In the genomic region with DNA sequence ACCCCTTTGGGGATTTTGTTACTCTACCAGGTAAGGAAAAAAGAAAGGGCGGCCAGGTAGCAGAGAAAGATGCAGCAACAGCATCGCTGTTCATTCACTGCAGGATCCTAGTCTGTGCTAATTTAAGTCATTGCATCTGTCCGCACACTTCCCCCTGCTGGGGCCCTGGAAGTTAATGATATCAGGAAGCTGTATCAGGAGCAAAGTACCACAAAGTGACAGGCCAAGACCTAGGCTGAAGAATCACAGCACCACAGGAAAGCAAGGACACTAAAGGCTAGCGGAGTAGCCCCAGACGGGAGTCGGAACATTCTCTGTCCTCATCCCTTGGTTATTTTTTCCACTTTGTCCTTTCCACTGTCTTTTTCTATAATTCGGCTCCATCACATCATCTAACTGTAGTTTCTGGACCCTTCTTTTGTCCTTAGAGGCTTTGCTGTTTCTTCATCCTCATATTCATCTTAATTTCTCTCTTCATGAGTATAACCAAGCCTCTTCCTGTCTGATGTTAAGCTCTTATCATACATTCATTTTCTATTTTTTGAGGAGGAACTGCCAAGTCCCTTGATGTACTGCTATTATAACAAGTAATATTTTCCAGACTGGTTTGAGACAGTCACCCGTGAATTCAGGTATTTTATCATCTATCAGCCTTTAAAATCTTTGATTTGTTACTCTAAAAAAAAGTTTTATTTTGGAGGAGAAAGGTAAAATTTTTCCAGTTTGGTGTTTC, we compare ENCODE assay signal across 13 cellular contexts. TPM values are rescaled to one million over a fixed set of nuclear protein-coding genes. Genes with fewer than 3 reads are reported as not detected.
DNase-seq lines count a peak whose midpoint lies in the region; ATAC-seq, FAIRE-seq and TF ChIP-seq lines count a peak whose summit lies in the region.
"Had no signal": no experiment of that assay in that cellular context is flagged by ENCODE, and none has a peak within 500 bp of the region (broad histone marks: within the 10 kb centered on the region; RNA-seq: fewer than 3 reads in every experiment).

No MANE protein-coding gene starts in this region.

- intact Hi-C loops in CD8-positive, alpha-beta T cell (cut with DNase I, micrococcal nuclease), result no loop called here
- intact Hi-C loops in kidney (cut with DNase I), result no loop called here
- intact Hi-C loops in natural killer cell (cut with micrococcal nuclease), result no loop called here

- CTCF ChIA-PET in CD8-positive, alpha-beta T cell (lab: Charles Lee), result no interaction called here

- H3K36me3 Mint-ChIP-seq in CD8-positive, alpha-beta T cell, result peaks cover 3% of the 10 kb centered on the region
- H3K36me3 Mint-ChIP-seq in natural killer cell, result no peaks in the 10 kb centered on the region

- no peak overlapping the region for H3K4ac ChIP-seq in trophoblast cell (ENCODE audit: low read depth, low read length)

- no peak overlapping the region for H3K18ac ChIP-seq in trophoblast cell (ENCODE audit: low read length)

- WGBS in trophoblast cell (ENCODE audit: extremely low coverage, insufficient coverage, insufficient read length), result no CpG with 5 or more reads among the region's 8 CpGs

- H3K79me1 ChIP-seq in trophoblast cell (ENCODE audit: low read length), result no peaks in the 10 kb centered on the region

- H4K91ac ChIP-seq in trophoblast cell (ENCODE audit: low read depth, low read length), result no peak overlapping the region

- H3K79me2 ChIP-seq in OCI-LY1 (ENCODE audit: insufficient read depth, low read length), result no peaks in the 10 kb centered on the region
- H3K79me2 ChIP-seq in trophoblast cell (ENCODE audit: control insufficient read depth, insufficient read depth, low read length, poor library complexity), result no peaks in the 10 kb centered on the region

- H2AFZ ChIP-seq in OCI-LY1 (ENCODE audit: low read length) (no peak overlapping the region), trophoblast cell (ENCODE audit: insufficient read depth, low read length, poor library complexity) (no peak overlapping the region)

- no peak overlapping the region for H3K4me3 Mint-ChIP-seq in CD8-positive, alpha-beta T cell
- no peak overlapping the region for H3K4me3 Mint-ChIP-seq in natural killer cell
- H3K4me3 Mint-ChIP-seq: activated T-cell treated with anti-CD3 and anti-CD28 coated beads, Interleukin-2, amount 50 U/mL, for 4 hours; T-helper 1 cell treated with Interleukin-12 subunit alpha and Interleukin-12 subunit beta and Interleukin-4 antibody, amounts not matched to agents 30 μg/mL and 1 μg/mL, for 36 hours had no signal

- no peaks in the 10 kb centered on the region for H3K9me3 ChIP-seq in CD8-positive, alpha-beta T cell (ENCODE audit: low read length)
- H3K9me3 ChIP-seq in OCI-LY1 (ENCODE audit: low read length), result no peaks in the 10 kb centered on the region
- H3K9me3 ChIP-seq in cardiac muscle cell (ENCODE audit: low read depth), result no peaks in the 10 kb centered on the region
- no peaks in the 10 kb centered on the region for H3K9me3 ChIP-seq in trophoblast cell (ENCODE audit: insufficient read depth, low read depth, low read length)
- H3K9me3 ChIP-seq in kidney (ENCODE audit: control insufficient read depth in 1 of 2, low read length in 2 of 2), result no peaks in the 10 kb centered on the region

- H3K9me2 ChIP-seq in OCI-LY1 (ENCODE audit: low read depth, low read length), result no peaks in the 10 kb centered on the region

- H3K14ac ChIP-seq in trophoblast cell (ENCODE audit: low read length), result no peak overlapping the region

- no peaks in the 10 kb centered on the region for H3F3A ChIP-seq in OCI-LY1 (ENCODE audit: insufficient read depth, low read length)

- no peak overlapping the region for H2BK12ac ChIP-seq in trophoblast cell (ENCODE audit: low read length)

- no peak for ATAC-seq in CD8-positive, alpha-beta T cell
- ATAC-seq in natural killer cell (no peak), GM18498 (IDR thresholded peaks at IDR 0.05; ENCODE audit: unreplicated experiment) (no peak), HG03439 (IDR thresholded peaks at IDR 0.05; ENCODE audit: unreplicated experiment) (no peak)
- ATAC-seq: GM12878 had no signal

- H3K4me3 ChIP-seq in CD8-positive, alpha-beta T cell (ENCODE audit: low read depth, low read length), result no peak overlapping the region
- H3K4me3 ChIP-seq in OCI-LY1 (ENCODE audit: low read depth, low read length, poor library complexity, severe bottlenecking), result no peak overlapping the region
- H3K4me3 ChIP-seq in cardiac muscle cell, result no peak overlapping the region
- H3K4me3 ChIP-seq in trophoblast cell (ENCODE audit: low read depth, low read length), result no peak overlapping the region
- H3K4me3 ChIP-seq in kidney (ENCODE audit: low read length in 2 of 2), result no peak overlapping the region
- H3K4me3 ChIP-seq: GM12878 had no signal

- no peak overlapping the region for H2BK5ac ChIP-seq in trophoblast cell (ENCODE audit: low read depth, low read length, poor library complexity)

- no peak overlapping the region for H4K12ac ChIP-seq in trophoblast cell (ENCODE audit: low read depth, low read length)

- H3K9ac ChIP-seq in OCI-LY1 (ENCODE audit: low read length) (no peak overlapping the region; the same call in 1 of the 2 replicates), trophoblast cell (ENCODE audit: low read length) (no peak overlapping the region), kidney (ENCODE audit: low read length in 2 of 2) (no peak overlapping the region)

- H3K27ac ChIP-seq in CD8-positive, alpha-beta T cell (ENCODE audit: low read depth, low read length), result no peak overlapping the region
- H3K27ac ChIP-seq in OCI-LY1 (ENCODE audit: low read depth, low read length, poor library complexity, severe bottlenecking) (peak overlapping the region; percentile 58), cardiac muscle cell (peak overlapping the region; percentile 89), trophoblast cell (ENCODE audit: low read depth, low read length) (peak overlapping the region; percentile 0), kidney (ENCODE audit: low read depth in 2 of 2, low read length in 2 of 2) (no peak overlapping the region)

- no peaks in the 10 kb centered on the region for H4K20me1 ChIP-seq in OCI-LY1 (ENCODE audit: insufficient read depth, low read length)

- H3K23ac ChIP-seq in trophoblast cell (ENCODE audit: low read length), result no peak overlapping the region

- no peak overlapping the region for H4K8ac ChIP-seq in trophoblast cell (ENCODE audit: low read depth, low read length)

- H3K4me2 ChIP-seq in OCI-LY1 (ENCODE audit: low read length), result no peak overlapping the region
- no peak overlapping the region for H3K4me2 ChIP-seq in trophoblast cell (ENCODE audit: low read length)

- no peaks in the 10 kb centered on the region for H3K9me3 Mint-ChIP-seq in CD8-positive, alpha-beta T cell
- H3K9me3 Mint-ChIP-seq in natural killer cell, result no peaks in the 10 kb centered on the region
- H3K9me3 Mint-ChIP-seq: activated T-cell treated with anti-CD3 and anti-CD28 coated beads, Interleukin-2, amount 50 U/mL, for 4 hours; T-helper 1 cell treated with Interleukin-12 subunit alpha and Interleukin-12 subunit beta and Interleukin-4 antibody, amounts not matched to agents 30 μg/mL and 1 μg/mL, for 36 hours had no signal

- H3K4me1 ChIP-seq in CD8-positive, alpha-beta T cell (ENCODE audit: insufficient read depth, low read length), result no peaks in the 10 kb centered on the region
- H3K4me1 ChIP-seq in OCI-LY1 (ENCODE audit: insufficient read depth, low read length, severe bottlenecking) (peaks cover 55% of the 10 kb centered on the region), cardiac muscle cell (ENCODE audit: low read depth) (peaks cover 35% of the 10 kb centered on the region), trophoblast cell (ENCODE audit: control insufficient read depth in 1 of 2, insufficient read depth in 2 of 2, low read length in 2 of 2) (peaks cover 4 to 6% of the 10 kb centered on the region in 2 experiments), kidney (ENCODE audit: control insufficient read depth in 1 of 2, insufficient read depth in 1 of 2, low read depth in 1 of 2, low read length in 2 of 2) (peaks cover 8 to 9% of the 10 kb centered on the region in 2 donors)

- peak overlapping the region; percentile 78 for H3K27ac Mint-ChIP-seq in CD8-positive, alpha-beta T cell
- H3K27ac Mint-ChIP-seq in natural killer cell, result no peak overlapping the region
- H3K27ac Mint-ChIP-seq: T-helper 1 cell treated with Interleukin-12 subunit alpha and Interleukin-12 subunit beta and Interleukin-4 antibody, amounts not matched to agents 30 μg/mL and 1 μg/mL, for 36 hours had no signal

- POLR2A ChIA-PET in CD8-positive, alpha-beta T cell (lab: Charles Lee), result interaction anchor here (0.6 kb wide), 1 partner anchor 43 kb away, joined by 4 read pairs; no protein-coding TSS in a partner anchor

- H3K4me1 Mint-ChIP-seq in CD8-positive, alpha-beta T cell (ENCODE audit: low read depth), result peaks cover 33% of the 10 kb centered on the region
- H3K4me1 Mint-ChIP-seq in natural killer cell, result no peaks in the 10 kb centered on the region

- H3K27me3 ChIP-seq in CD8-positive, alpha-beta T cell (ENCODE audit: insufficient read depth, low read length), result no peaks in the 10 kb centered on the region
- H3K27me3 ChIP-seq in OCI-LY1 (ENCODE audit: insufficient read depth, low read length) (no peaks in the 10 kb centered on the region), cardiac muscle cell (no peaks in the 10 kb centered on the region), trophoblast cell (ENCODE audit: insufficient read depth, low read length) (no peaks in the 10 kb centered on the region)

- DNase-seq in CD8-positive, alpha-beta T cell, result no peak
- peak in 1 of 2 donors; percentile 70 for DNase-seq in cardiac muscle cell (ENCODE audit: low read depth in 1 of 2, low spot score in 1 of 2)
- DNase-seq in trophoblast cell, result no peak
- DNase-seq in kidney, result no peak
- DNase-seq in natural killer cell, result no peak
- DNase-seq: activated T-cell treated with anti-CD3 and anti-CD28 coated beads, Interleukin-2, amount 50 U/mL, for 4 hours; Karpas-422; NCI-H524 had no signal

- no peaks in the 10 kb centered on the region for H3K27me3 Mint-ChIP-seq in CD8-positive, alpha-beta T cell (ENCODE audit: low read depth)
- H3K27me3 Mint-ChIP-seq in natural killer cell (ENCODE audit: low read depth in 2 of 2), result no peaks in the 10 kb centered on the region

- no peak overlapping the region for H2BK120ac ChIP-seq in trophoblast cell (ENCODE audit: insufficient read depth, low read length, poor library complexity)

- no peaks in the 10 kb centered on the region for H3K36me3 ChIP-seq in CD8-positive, alpha-beta T cell (ENCODE audit: insufficient read depth, low read length)
- no peaks in the 10 kb centered on the region for H3K36me3 ChIP-seq in OCI-LY1 (ENCODE audit: insufficient read depth, low read length)
- H3K36me3 ChIP-seq in cardiac muscle cell, result no peaks in the 10 kb centered on the region
- no peaks in the 10 kb centered on the region for H3K36me3 ChIP-seq in trophoblast cell (ENCODE audit: control insufficient read depth in 1 of 2, insufficient read depth in 2 of 2, low read length in 2 of 2)
- no peaks in the 10 kb centered on the region for H3K36me3 ChIP-seq in kidney (ENCODE audit: control insufficient read depth in 1 of 2, insufficient read depth in 2 of 2, low read length in 2 of 2)

- no peak for FAIRE-seq in kidney (lab: Jason Lieb, UNC)
- FAIRE-seq: GM12878 had no signal

- no peak for TF ChIP-seq CTCF in CD8-positive, alpha-beta T cell (IDR thresholded peaks at IDR 0.05)
- TF ChIP-seq CTCF in OCI-LY1 (IDR thresholded peaks at IDR 0.05; ENCODE audit: low read length), result no peak
- TF ChIP-seq CTCF in cardiac muscle cell (IDR thresholded peaks at IDR 0.05; ENCODE audit: low read depth, low read length), result no peak
- no peak for TF ChIP-seq CTCF in kidney (IDR thresholded peaks at IDR 0.05; ENCODE audit: borderline replicate concordance, extremely low read depth, insufficient read depth)
- TF ChIP-seq CTCF in natural killer cell (IDR thresholded peaks at IDR 0.05), result no peak

- H2AK5ac ChIP-seq in trophoblast cell (ENCODE audit: low read length), result no peak overlapping the region

RNA-seq across cellular contexts. Expression of gene DUSP16, which starts 28.4 kb away (rescaled TPM):
- 10 to 100 TPM; 27.9 to 34.1 TPM for total RNA-seq in CD8-positive, alpha-beta T cell
- total RNA-seq in cardiac muscle cell (17.3 and 28.1 TPM in 2 replicates), kidney (27.4 TPM), natural killer cell (10 to 100 TPM in 1 of 3 donors, 1 to 10 TPM in 2; 6.9 to 19.9 (median 10.0) TPM)
- polyA plus RNA-seq in cardiac muscle cell (5.2 and 5.9 TPM in 2 replicates), kidney (ENCODE audit: insufficient read depth, low read depth, low replicate concordance) (6.6 TPM)
- polyA plus RNA-seq in trophoblast cell (2013), result 12.5 and 12.7 TPM in 2 replicates

Comparison
In these comparisons a context has a peak if more than half of its experiments do, and no peak if none do; other contexts are left out.
1. H3K27ac ChIP-seq: peak in OCI-LY1 (single experiment), cardiac muscle cell (single experiment) and trophoblast cell (single experiment); none in CD8-positive, alpha-beta T cell (single experiment) and kidney (0 of 2).